In genomic region chr10:131702521-131703356, GRCh38 we compare ENCODE assay signal across 17 cellular contexts.
"Had no signal": no experiment of that assay in that cellular context is flagged by ENCODE, and none has a peak within 500 bp of the region (broad histone marks: within the 10 kb centered on the region; RNA-seq: fewer than 3 reads in every experiment).

No MANE protein-coding gene starts in this region.

- ATAC-seq: esophagus mucosa, left lobe of liver, T-cell had no signal

- H3K36me3 Mint-ChIP-seq: activated naive CD8-positive, alpha-beta T cell; brain; memory B cell; T-cell had no signal

- H3K4me1 Mint-ChIP-seq: memory B cell, T-cell had no signal

- DNase-seq: activated CD4-positive, alpha-beta T cell treated with anti-CD3 and anti-CD28 coated beads for 4 hours; activated effector memory CD4-positive, alpha-beta T cell treated with Interleukin-2 at 50 U/mL for 16 hours; activated T-cell treated with anti-CD3 and anti-CD28 coated beads, Interleukin-2, amount 50 U/mL, for 1 hour; amygdala; dermis blood vessel endothelial cell; sigmoid colon; stimulated activated CD4-positive, alpha-beta T cell treated with anti-CD3 and anti-CD28 coated beads, Interleukin-12 subunit alpha, Interleukin-12 subunit beta, amount 100 ng/mL, for 4 hours; stimulated activated naive CD4-positive, alpha-beta T cell; substantia nigra; trophoblast cell; WERI-Rb-1 had no signal

- H3K27ac Mint-ChIP-seq: activated naive CD8-positive, alpha-beta T cell; brain; memory B cell; T-cell had no signal

- H3K4me3 Mint-ChIP-seq: activated naive CD8-positive, alpha-beta T cell; brain; memory B cell; T-cell had no signal
